Comparison of ENCODE assay signal across 1 cellular context in the genomic region with DNA sequence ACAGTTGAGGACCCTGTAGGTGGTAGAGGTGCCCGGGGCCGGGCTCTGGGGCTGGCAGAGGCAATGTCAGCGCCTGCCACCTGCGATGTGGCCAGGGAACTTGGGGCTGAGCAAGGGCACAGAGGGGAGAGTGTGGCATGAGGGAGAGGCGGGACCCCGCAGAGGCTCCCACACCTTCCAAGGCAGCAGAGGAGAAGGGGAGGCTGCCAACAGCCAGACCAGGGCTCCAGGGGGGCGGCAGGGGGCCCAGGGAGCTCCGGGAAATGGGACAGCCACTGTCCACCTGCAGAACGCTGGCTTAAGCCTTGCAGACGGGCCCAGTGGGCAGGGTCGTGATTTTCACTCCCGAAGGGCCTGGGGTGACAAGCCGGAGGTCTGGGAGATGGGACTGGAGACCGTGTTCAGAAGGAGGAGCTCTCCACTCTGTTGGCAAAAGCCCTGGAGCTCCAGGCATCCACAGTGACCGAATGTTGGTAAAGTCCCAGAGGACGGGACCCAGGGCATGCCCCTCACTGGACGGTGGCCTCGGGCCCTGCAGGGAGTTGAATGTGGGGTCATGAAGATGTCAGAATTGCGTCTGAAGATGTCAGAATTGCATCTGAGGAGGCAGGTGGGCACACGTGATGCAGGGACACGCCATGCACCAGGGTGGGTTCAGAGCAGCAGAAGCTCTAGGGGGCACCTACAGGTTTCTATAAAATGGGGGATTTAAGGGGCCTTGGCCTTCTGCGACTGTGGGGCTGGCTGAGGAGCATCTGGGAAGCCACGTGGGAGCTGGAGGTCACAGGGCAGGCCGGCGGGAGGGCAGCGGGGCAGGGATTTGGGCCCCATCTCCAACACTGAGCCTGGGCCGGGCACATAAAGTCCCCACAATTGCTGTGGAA.
TF ChIP-seq lines count a peak whose summit lies in the region.

No MANE protein-coding gene starts in this region.

TF ChIP-seq in HepG2, 621 proteins besides CTCF, POLR2A, EP300 and RAD21 (continued from another document and continues in another):
- TF ChIP-seq NR2F6 (IDR thresholded peaks at IDR 0.05) (peak; percentile 36; the same call in 1 of the 2 replicates), NR2F6 (CRISPR knock-in tag; IDR thresholded peaks at IDR 0.05) (0 out of 2 replicates have a peak, but pooled peaks have one; percentile 55), ZNF737 (CRISPR knock-in tag; IDR thresholded peaks at IDR 0.05; ENCODE audit: borderline replicate concordance) (no peak), MLLT10 (CRISPR knock-in tag; IDR thresholded peaks at IDR 0.05) (no peak), ISL2 (CRISPR knock-in tag; IDR thresholded peaks at IDR 0.05) (no peak), RXRB (CRISPR knock-in tag; IDR thresholded peaks at IDR 0.05; ENCODE audit: borderline replicate concordance) (no peak), RFXAP (CRISPR knock-in tag; IDR thresholded peaks at IDR 0.05; ENCODE audit: borderline replicate concordance) (no peak), YY1 (IDR thresholded peaks at IDR 0.05; ENCODE audit: insufficient read depth, insufficient replicate concordance, low read depth, low read length) (peak; percentile 37), SAFB2 (CRISPR knock-in tag; IDR thresholded peaks at IDR 0.05; ENCODE audit: borderline replicate concordance, low read depth) (peak; percentile 37; the same call in 1 of the 2 replicates), ASH2L (IDR thresholded peaks at IDR 0.05; ENCODE audit: insufficient read length, low read depth, low read length) (no peak), YEATS2 (CRISPR knock-in tag; IDR thresholded peaks at IDR 0.05; ENCODE audit: borderline replicate concordance) (no peak; the same call in 1 of the 2 replicates), ZNF263 (CRISPR knock-in tag; IDR thresholded peaks at IDR 0.05) (0 out of 2 replicates have a peak, but pooled peaks have one; percentile 14), ISX (CRISPR knock-in tag; conservative IDR thresholded peaks at IDR 0.05) (no peak), ZNF839 (CRISPR knock-in tag; IDR thresholded peaks at IDR 0.05; ENCODE audit: borderline replicate concordance) (no peak), ZBTB7A (CRISPR knock-in tag; IDR thresholded peaks at IDR 0.05) (no peak), POLR2AphosphoS5 (IDR thresholded peaks at IDR 0.05; ENCODE audit: low read depth, low read length) (no peak)
- TF ChIP-seq, protein P1, sequence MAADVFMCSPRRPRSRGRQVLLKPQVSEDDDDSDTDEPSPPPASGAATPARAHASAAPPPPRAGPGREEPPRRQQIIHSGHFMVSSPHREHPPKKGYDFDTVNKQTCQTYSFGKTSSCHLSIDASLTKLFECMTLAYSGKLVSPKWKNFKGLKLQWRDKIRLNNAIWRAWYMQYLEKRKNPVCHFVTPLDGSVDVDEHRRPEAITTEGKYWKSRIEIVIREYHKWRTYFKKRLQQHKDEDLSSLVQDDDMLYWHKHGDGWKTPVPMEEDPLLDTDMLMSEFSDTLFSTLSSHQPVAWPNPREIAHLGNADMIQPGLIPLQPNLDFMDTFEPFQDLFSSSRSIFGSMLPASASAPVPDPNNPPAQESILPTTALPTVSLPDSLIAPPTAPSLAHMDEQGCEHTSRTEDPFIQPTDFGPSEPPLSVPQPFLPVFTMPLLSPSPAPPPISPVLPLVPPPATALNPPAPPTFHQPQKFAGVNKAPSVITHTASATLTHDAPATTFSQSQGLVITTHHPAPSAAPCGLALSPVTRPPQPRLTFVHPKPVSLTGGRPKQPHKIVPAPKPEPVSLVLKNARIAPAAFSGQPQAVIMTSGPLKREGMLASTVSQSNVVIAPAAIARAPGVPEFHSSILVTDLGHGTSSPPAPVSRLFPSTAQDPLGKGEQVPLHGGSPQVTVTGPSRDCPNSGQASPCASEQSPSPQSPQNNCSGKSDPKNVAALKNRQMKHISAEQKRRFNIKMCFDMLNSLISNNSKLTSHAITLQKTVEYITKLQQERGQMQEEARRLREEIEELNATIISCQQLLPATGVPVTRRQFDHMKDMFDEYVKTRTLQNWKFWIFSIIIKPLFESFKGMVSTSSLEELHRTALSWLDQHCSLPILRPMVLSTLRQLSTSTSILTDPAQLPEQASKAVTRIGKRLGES (CRISPR knock-in tag; IDR thresholded peaks at IDR 0.05; ENCODE audit: borderline replicate concordance) = no peak
- TF ChIP-seq, protein P2, sequence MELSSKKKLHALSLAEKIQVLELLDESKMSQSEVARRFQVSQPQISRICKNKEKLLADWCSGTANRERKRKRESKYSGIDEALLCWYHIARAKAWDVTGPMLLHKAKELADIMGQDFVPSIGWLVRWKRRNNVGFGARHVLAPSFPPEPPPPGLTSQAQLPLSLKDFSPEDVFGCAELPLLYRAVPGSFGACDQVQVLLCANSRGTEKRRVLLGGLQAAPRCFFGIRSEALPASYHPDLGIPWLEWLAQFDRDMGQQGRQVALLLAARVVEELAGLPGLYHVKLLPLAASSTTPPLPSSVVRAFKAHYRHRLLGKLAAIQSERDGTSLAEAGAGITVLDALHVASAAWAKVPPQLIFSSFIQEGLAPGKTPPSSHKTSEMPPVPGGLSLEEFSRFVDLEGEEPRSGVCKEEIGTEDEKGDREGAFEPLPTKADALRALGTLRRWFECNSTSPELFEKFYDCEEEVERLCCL (CRISPR knock-in tag; IDR thresholded peaks at IDR 0.05; ENCODE audit: borderline replicate concordance) = no peak
- TF ChIP-seq, protein P3, sequence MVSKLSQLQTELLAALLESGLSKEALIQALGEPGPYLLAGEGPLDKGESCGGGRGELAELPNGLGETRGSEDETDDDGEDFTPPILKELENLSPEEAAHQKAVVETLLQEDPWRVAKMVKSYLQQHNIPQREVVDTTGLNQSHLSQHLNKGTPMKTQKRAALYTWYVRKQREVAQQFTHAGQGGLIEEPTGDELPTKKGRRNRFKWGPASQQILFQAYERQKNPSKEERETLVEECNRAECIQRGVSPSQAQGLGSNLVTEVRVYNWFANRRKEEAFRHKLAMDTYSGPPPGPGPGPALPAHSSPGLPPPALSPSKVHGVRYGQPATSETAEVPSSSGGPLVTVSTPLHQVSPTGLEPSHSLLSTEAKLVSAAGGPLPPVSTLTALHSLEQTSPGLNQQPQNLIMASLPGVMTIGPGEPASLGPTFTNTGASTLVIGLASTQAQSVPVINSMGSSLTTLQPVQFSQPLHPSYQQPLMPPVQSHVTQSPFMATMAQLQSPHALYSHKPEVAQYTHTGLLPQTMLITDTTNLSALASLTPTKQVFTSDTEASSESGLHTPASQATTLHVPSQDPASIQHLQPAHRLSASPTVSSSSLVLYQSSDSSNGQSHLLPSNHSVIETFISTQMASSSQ (IDR thresholded peaks at IDR 0.05; ENCODE audit: low read depth) = no peak
- TF ChIP-seq, protein P3 (CRISPR knock-in tag; IDR thresholded peaks at IDR 0.05; ENCODE audit: borderline replicate concordance) = no peak
- TF ChIP-seq, protein P4, sequence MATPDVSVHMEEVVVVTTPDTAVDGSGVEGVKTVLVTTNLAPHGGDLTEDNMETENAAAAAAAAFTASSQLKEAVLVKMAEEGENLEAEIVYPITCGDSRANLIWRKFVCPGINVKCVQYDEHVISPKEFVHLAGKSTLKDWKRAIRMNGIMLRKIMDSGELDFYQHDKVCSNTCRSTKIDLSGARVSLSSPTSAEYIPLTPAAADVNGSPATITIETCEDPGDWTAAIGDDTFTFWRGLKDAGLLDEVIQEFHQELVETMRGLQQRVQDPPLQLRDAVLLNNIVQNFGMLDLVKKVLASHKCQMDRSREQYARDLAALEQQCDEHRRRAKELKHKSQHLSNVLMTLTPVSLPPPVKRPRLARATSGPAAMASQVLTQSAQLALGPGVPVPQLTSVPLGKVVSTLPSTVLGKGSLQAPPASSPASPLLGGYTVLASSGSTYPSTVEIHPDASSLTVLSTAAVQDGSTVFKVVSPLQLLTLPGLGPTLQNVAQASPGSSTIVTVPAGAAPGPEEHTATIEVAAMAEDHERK (CRISPR knock-in tag; IDR thresholded peaks at IDR 0.05; ENCODE audit: low read depth) = no peak
- TF ChIP-seq, protein P5, sequence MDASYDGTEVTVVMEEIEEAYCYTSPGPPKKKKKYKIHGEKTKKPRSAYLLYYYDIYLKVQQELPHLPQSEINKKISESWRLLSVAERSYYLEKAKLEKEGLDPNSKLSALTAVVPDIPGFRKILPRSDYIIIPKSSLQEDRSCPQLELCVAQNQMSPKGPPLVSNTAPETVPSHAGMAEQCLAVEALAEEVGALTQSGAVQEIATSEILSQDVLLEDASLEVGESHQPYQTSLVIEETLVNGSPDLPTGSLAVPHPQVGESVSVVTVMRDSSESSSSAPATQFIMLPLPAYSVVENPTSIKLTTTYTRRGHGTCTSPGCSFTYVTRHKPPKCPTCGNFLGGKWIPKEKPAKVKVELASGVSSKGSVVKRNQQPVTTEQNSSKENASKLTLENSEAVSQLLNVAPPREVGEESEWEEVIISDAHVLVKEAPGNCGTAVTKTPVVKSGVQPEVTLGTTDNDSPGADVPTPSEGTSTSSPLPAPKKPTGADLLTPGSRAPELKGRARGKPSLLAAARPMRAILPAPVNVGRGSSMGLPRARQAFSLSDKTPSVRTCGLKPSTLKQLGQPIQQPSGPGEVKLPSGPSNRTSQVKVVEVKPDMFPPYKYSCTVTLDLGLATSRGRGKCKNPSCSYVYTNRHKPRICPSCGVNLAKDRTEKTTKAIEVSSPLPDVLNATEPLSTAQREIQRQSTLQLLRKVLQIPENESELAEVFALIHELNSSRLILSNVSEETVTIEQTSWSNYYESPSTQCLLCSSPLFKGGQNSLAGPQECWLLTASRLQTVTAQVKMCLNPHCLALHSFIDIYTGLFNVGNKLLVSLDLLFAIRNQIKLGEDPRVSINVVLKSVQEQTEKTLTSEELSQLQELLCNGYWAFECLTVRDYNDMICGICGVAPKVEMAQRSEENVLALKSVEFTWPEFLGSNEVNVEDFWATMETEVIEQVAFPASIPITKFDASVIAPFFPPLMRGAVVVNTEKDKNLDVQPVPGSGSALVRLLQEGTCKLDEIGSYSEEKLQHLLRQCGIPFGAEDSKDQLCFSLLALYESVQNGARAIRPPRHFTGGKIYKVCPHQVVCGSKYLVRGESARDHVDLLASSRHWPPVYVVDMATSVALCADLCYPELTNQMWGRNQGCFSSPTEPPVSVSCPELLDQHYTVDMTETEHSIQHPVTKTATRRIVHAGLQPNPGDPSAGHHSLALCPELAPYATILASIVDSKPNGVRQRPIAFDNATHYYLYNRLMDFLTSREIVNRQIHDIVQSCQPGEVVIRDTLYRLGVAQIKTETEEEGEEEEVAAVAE (CRISPR knock-in tag; IDR thresholded peaks at IDR 0.05; ENCODE audit: borderline replicate concordance) = no peak
- TF ChIP-seq, protein P6, sequence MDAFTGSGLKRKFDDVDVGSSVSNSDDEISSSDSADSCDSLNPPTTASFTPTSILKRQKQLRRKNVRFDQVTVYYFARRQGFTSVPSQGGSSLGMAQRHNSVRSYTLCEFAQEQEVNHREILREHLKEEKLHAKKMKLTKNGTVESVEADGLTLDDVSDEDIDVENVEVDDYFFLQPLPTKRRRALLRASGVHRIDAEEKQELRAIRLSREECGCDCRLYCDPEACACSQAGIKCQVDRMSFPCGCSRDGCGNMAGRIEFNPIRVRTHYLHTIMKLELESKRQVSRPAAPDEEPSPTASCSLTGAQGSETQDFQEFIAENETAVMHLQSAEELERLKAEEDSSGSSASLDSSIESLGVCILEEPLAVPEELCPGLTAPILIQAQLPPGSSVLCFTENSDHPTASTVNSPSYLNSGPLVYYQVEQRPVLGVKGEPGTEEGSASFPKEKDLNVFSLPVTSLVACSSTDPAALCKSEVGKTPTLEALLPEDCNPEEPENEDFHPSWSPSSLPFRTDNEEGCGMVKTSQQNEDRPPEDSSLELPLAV (CRISPR knock-in tag; conservative IDR thresholded peaks at IDR 0.05; ENCODE audit: low read depth) = no peak
- TF ChIP-seq, protein P7, sequence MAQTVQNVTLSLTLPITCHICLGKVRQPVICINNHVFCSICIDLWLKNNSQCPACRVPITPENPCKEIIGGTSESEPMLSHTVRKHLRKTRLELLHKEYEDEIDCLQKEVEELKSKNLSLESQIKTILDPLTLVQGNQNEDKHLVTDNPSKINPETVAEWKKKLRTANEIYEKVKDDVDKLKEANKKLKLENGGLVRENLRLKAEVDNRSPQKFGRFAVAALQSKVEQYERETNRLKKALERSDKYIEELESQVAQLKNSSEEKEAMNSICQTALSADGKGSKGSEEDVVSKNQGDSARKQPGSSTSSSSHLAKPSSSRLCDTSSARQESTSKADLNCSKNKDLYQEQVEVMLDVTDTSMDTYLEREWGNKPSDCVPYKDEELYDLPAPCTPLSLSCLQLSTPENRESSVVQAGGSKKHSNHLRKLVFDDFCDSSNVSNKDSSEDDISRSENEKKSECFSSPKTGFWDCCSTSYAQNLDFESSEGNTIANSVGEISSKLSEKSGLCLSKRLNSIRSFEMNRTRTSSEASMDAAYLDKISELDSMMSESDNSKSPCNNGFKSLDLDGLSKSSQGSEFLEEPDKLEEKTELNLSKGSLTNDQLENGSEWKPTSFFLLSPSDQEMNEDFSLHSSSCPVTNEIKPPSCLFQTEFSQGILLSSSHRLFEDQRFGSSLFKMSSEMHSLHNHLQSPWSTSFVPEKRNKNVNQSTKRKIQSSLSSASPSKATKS (CRISPR knock-in tag; IDR thresholded peaks at IDR 0.05) = no peak
